Comparison of ENCODE assay signal across 17 cellular contexts in the genomic region with DNA sequence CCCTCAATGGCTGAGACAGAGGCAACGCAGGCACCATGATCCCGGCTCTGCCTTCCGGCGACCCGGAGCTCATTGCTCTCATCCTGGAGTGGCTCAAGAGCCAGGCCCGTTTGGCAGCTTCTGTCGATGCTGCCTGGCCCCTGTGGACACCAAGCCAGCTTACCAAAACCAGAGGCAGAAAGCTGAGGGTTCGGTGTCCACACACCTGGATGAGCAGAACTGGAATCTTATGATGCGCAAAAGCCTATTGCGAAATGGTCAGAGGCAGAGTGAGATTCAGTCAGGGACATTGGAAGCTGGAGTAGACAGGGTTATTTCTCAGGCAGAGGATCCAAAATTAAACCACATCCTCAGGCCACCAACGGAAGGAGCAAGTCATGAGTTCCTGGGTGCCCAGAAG. TPM values are rescaled to one million over a fixed set of nuclear protein-coding genes. Genes with fewer than 3 reads are reported as not detected.
DNase-seq lines count a peak whose midpoint lies in the region; ATAC-seq and TF ChIP-seq lines count a peak whose summit lies in the region.
"Had no signal": no experiment of that assay in that cellular context is flagged by ENCODE, and none has a peak within 500 bp of the region (broad histone marks: within the 10 kb centered on the region; RNA-seq: fewer than 3 reads in every experiment).

No MANE protein-coding gene starts in this region.

- no peaks in the 10 kb centered on the region for H4K20me1 ChIP-seq in Karpas-422 (ENCODE audit: insufficient read depth, low read depth, low read length)

- H3K4me2 ChIP-seq in Karpas-422 (ENCODE audit: low read depth, low read length, poor library complexity, severe bottlenecking) = no peak overlapping the region
- H3K4me2 ChIP-seq: GM23338 had no signal

- H3K9ac ChIP-seq in Karpas-422 (ENCODE audit: low read length) = no peak overlapping the region

- H3K36me3 Mint-ChIP-seq in T-helper 17 cell (ENCODE audit: low read depth) = no peaks in the 10 kb centered on the region
- H3K36me3 Mint-ChIP-seq in stimulated activated memory B cell treated with anti-CD40 and anti-IgM and Interleukin-4, amounts not matched to agents 10 μg/mL and 1 μg/mL and 100 μg/mL, for 72 hours = no peaks in the 10 kb centered on the region
- no peaks in the 10 kb centered on the region for H3K36me3 Mint-ChIP-seq in activated T-cell treated with anti-CD3 and anti-CD28 coated beads, Interleukin-2, amount 50 U/mL, for 24 hours (ENCODE audit: low read depth)
- H3K36me3 Mint-ChIP-seq: CD4-positive, CD25-positive, alpha-beta regulatory T cell had no signal

- no peaks in the 10 kb centered on the region for H3K9me3 ChIP-seq in T-helper 17 cell (ENCODE audit: control insufficient read depth, low read length, poor library complexity, severe bottlenecking)
- H3K9me3 ChIP-seq in Karpas-422 (ENCODE audit: low read length) = no peaks in the 10 kb centered on the region
- H3K9me3 ChIP-seq: BE2C had no signal

- no peaks in the 10 kb centered on the region for H3K79me2 ChIP-seq in Karpas-422 (ENCODE audit: low read length)

- peak overlapping the region; percentile 1 for H3K27ac Mint-ChIP-seq in T-helper 17 cell
- H3K27ac Mint-ChIP-seq in stimulated activated memory B cell treated with anti-CD40 and anti-IgM and Interleukin-4, amounts not matched to agents 10 μg/mL and 1 μg/mL and 100 μg/mL, for 72 hours = peak overlapping the region; percentile 25
- H3K27ac Mint-ChIP-seq in activated T-cell treated with anti-CD3 and anti-CD28 coated beads, Interleukin-2, amount 50 U/mL, for 24 hours = no peak overlapping the region
- H3K27ac Mint-ChIP-seq: CD4-positive, CD25-positive, alpha-beta regulatory T cell; GM23338; HFFc6 had no signal

- H2AFZ ChIP-seq in Karpas-422 (ENCODE audit: low read length) = no peak overlapping the region

- H3K27me3 ChIP-seq in Karpas-422 (ENCODE audit: low read length) = no peaks in the 10 kb centered on the region
- H3K27me3 ChIP-seq: BE2C had no signal

- no peak overlapping the region for H3K4me3 Mint-ChIP-seq in T-helper 17 cell
- no peak overlapping the region for H3K4me3 Mint-ChIP-seq in stimulated activated memory B cell treated with anti-CD40 and anti-IgM and Interleukin-4, amounts not matched to agents 10 μg/mL and 1 μg/mL and 100 μg/mL, for 72 hours
- H3K4me3 Mint-ChIP-seq in activated T-cell treated with anti-CD3 and anti-CD28 coated beads, Interleukin-2, amount 50 U/mL, for 24 hours = no peak overlapping the region
- H3K4me3 Mint-ChIP-seq: CD4-positive, CD25-positive, alpha-beta regulatory T cell; CD8-positive, alpha-beta memory T cell; GM23338; HFFc6 had no signal

- no peak overlapping the region for H3K4me3 ChIP-seq in Karpas-422 (ENCODE audit: low read length)
- H3K4me3 ChIP-seq: GM23338 had no signal

- no peaks in the 10 kb centered on the region for H3K27me3 Mint-ChIP-seq in T-helper 17 cell
- H3K27me3 Mint-ChIP-seq in stimulated activated memory B cell treated with anti-CD40 and anti-IgM and Interleukin-4, amounts not matched to agents 10 μg/mL and 1 μg/mL and 100 μg/mL, for 72 hours = no peaks in the 10 kb centered on the region
- no peaks in the 10 kb centered on the region for H3K27me3 Mint-ChIP-seq in activated T-cell treated with anti-CD3 and anti-CD28 coated beads, Interleukin-2, amount 50 U/mL, for 24 hours
- H3K27me3 Mint-ChIP-seq: CD8-positive, alpha-beta memory T cell had no signal

- no peaks in the 10 kb centered on the region for H3K4me1 ChIP-seq in Karpas-422 (ENCODE audit: low read length)
- H3K4me1 ChIP-seq: BE2C had no signal

- no peaks in the 10 kb centered on the region for H3K9me2 ChIP-seq in Karpas-422 (replicated peaks; ENCODE audit: insufficient read depth, low read length)

- H3K36me3 ChIP-seq in Karpas-422 (ENCODE audit: insufficient read depth, low read length) = no peaks in the 10 kb centered on the region
- H3K36me3 ChIP-seq: BE2C had no signal

- peaks cover 2% of the 10 kb centered on the region for H3K4me1 Mint-ChIP-seq in T-helper 17 cell
- H3K4me1 Mint-ChIP-seq in stimulated activated memory B cell treated with anti-CD40 and anti-IgM and Interleukin-4, amounts not matched to agents 10 μg/mL and 1 μg/mL and 100 μg/mL, for 72 hours = peaks cover 19% of the 10 kb centered on the region
- H3K4me1 Mint-ChIP-seq in activated T-cell treated with anti-CD3 and anti-CD28 coated beads, Interleukin-2, amount 50 U/mL, for 24 hours (ENCODE audit: low read depth) = peaks cover 22% of the 10 kb centered on the region

- no peak for TF ChIP-seq EP300 in Ishikawa (IDR thresholded peaks at IDR 0.05; ENCODE audit: borderline replicate concordance)

- DNase-seq in T-helper 17 cell (no peak), islet precursor cell (peak; percentile 40), Karpas-422 (no peak), superior temporal gyrus (ENCODE audit: extremely low spot score) (no peak)
- no peak for DNase-seq in activated T-cell treated with anti-CD3 and anti-CD28 coated beads, Interleukin-2, amount 50 U/mL, for 24 hours
- DNase-seq: ACHN; BE2C; C1 segment of cervical spinal cord; CD4-positive, CD25-positive, alpha-beta regulatory T cell; CD8-positive, alpha-beta memory T cell; COR-L47; H7; HFFc6 had no signal

- no peak for ATAC-seq in T-helper 17 cell
- no peak for ATAC-seq in stimulated activated memory B cell treated with anti-CD40 and anti-IgM and Interleukin-4, amounts not matched to agents 10 μg/mL and 1 μg/mL and 100 μg/mL, for 72 hours
- ATAC-seq: GM23338, HCT116 had no signal

- H3K9me3 Mint-ChIP-seq in stimulated activated memory B cell treated with anti-CD40 and anti-IgM and Interleukin-4, amounts not matched to agents 10 μg/mL and 1 μg/mL and 100 μg/mL, for 72 hours = no peaks in the 10 kb centered on the region
- peaks cover 2% of the 10 kb centered on the region for H3K9me3 Mint-ChIP-seq in activated T-cell treated with anti-CD3 and anti-CD28 coated beads, Interleukin-2, amount 50 U/mL, for 24 hours
- H3K9me3 Mint-ChIP-seq: CD8-positive, alpha-beta memory T cell; GM23338; HFFc6 had no signal

- no peak overlapping the region for H3K27ac ChIP-seq in Karpas-422 (ENCODE audit: low read length)

- TF ChIP-seq RAD21 in Ishikawa (IDR thresholded peaks at IDR 0.05; ENCODE audit: low read depth) = no peak

TF ChIP-seq in Ishikawa, 13 proteins besides CTCF, POLR2A, EP300 and RAD21:
- peak; percentile 30; the same call in 1 of the 2 replicates for TF ChIP-seq CEBPB (IDR thresholded peaks at IDR 0.05)
- TF ChIP-seq, protein P1, sequence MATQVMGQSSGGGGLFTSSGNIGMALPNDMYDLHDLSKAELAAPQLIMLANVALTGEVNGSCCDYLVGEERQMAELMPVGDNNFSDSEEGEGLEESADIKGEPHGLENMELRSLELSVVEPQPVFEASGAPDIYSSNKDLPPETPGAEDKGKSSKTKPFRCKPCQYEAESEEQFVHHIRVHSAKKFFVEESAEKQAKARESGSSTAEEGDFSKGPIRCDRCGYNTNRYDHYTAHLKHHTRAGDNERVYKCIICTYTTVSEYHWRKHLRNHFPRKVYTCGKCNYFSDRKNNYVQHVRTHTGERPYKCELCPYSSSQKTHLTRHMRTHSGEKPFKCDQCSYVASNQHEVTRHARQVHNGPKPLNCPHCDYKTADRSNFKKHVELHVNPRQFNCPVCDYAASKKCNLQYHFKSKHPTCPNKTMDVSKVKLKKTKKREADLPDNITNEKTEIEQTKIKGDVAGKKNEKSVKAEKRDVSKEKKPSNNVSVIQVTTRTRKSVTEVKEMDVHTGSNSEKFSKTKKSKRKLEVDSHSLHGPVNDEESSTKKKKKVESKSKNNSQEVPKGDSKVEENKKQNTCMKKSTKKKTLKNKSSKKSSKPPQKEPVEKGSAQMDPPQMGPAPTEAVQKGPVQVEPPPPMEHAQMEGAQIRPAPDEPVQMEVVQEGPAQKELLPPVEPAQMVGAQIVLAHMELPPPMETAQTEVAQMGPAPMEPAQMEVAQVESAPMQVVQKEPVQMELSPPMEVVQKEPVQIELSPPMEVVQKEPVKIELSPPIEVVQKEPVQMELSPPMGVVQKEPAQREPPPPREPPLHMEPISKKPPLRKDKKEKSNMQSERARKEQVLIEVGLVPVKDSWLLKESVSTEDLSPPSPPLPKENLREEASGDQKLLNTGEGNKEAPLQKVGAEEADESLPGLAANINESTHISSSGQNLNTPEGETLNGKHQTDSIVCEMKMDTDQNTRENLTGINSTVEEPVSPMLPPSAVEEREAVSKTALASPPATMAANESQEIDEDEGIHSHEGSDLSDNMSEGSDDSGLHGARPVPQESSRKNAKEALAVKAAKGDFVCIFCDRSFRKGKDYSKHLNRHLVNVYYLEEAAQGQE (IDR thresholded peaks at IDR 0.05; ENCODE audit: low read depth) = no peak
- TF ChIP-seq EGR1 (IDR thresholded peaks at IDR 0.05) = no peak

RNA-seq across cellular contexts. Expression of a gene that starts 34.9 kb away (rescaled TPM):
- 10 to 100 TPM; 56.3 to 71.7 TPM for total RNA-seq in T-helper 17 cell
- 82.6 and 110 TPM in 2 replicates for total RNA-seq in Karpas-422 (2014; rRNA removed; shearing (Covaris generic); ENCODE audit: low replicate concordance)
